Comparison of ENCODE assay signal across 8 cellular contexts in genomic region chr22:41833369-41834004, GRCh38. TPM values are rescaled to one million over a fixed set of nuclear protein-coding genes. Genes with fewer than 3 reads are reported as not detected.
DNase-seq lines count a peak whose midpoint lies in the region; ATAC-seq, FAIRE-seq and TF ChIP-seq lines count a peak whose summit lies in the region.

No MANE protein-coding gene starts in this region.

- H3K27ac ChIP-seq in BLaER1 treated with 17β-estradiol and CSF1 and Interleukin-3, amounts not matched to agents 10 nM and 100 nM, result peak overlapping the region; percentile 78 to 94 (median 91)
- H3K27ac ChIP-seq in HUES48 (ENCODE audit: low read depth, low read length) (peak overlapping the region; percentile 99), H1 (ENCODE audit: low read depth, low read length) (peak overlapping the region; percentile 88)

- TF ChIP-seq EP300 in H1 (IDR thresholded peaks at IDR 0.05; ENCODE audit: borderline replicate concordance in 1 of 2, low read depth in 2 of 2, low read length in 2 of 2), result no peak

- H3K36me3 ChIP-seq in BLaER1 treated with 17β-estradiol and CSF1 and Interleukin-3, amounts not matched to agents 10 nM and 100 nM, result peaks cover 12 to 39% (median 30%) of the 10 kb centered on the region in 11 experiments; a peak in 21 of 22 replicates
- H3K36me3 ChIP-seq in HUES48 (ENCODE audit: control insufficient read depth, insufficient read depth, low read length) (peaks cover 29% of the 10 kb centered on the region), H1 (ENCODE audit: control insufficient read depth in 2 of 4, insufficient read depth in 4 of 4, low read length in 3 of 4) (peaks cover 5 to 18% (median 14%) of the 10 kb centered on the region in 4 experiments; a peak in 7 of 8 replicates)

- H3K27ac Mint-ChIP-seq in activated CD8-positive, alpha-beta T cell treated with anti-CD3 and anti-CD28 coated beads for 36 hours, result peak overlapping the region; percentile 84
- peak overlapping the region; percentile 98 for H3K27ac Mint-ChIP-seq in mesothelial cell of epicardium
- peak overlapping the region; percentile 99 for H3K27ac Mint-ChIP-seq in stimulated activated naive B cell treated with anti-CD40 and anti-IgM and Interleukin-4, amounts not matched to agents 10 μg/mL and 1 μg/mL and 100 μg/mL, for 72 hours

- no peaks in the 10 kb centered on the region for H3K27me3 ChIP-seq in BLaER1 treated with 17β-estradiol and CSF1 and Interleukin-3, amounts not matched to agents 10 nM and 100 nM
- no peaks in the 10 kb centered on the region for H3K27me3 ChIP-seq in HUES48 (ENCODE audit: control insufficient read depth, insufficient read depth, low read length)
- H3K27me3 ChIP-seq in H1 (replicated peaks in 1 of 4; ENCODE audit: control insufficient read depth in 3 of 4, extremely low read depth in 1 of 4, insufficient read depth in 3 of 4, low read length in 3 of 4), result no peaks in the 10 kb centered on the region

- no peaks in the 10 kb centered on the region for H3K9me3 ChIP-seq in BLaER1 treated with 17β-estradiol and CSF1 and Interleukin-3, amounts not matched to agents 10 nM and 100 nM (replicated peaks in 1 of 11)
- H3K9me3 ChIP-seq in HUES48 (ENCODE audit: control insufficient read depth, insufficient read depth, low read length) (no peaks in the 10 kb centered on the region), H1 (ENCODE audit: insufficient read depth in 2 of 2, low read depth in 1 of 2, low read length in 1 of 2) (no peaks in the 10 kb centered on the region)

- peak; percentile 39 for DNase-seq in activated CD8-positive, alpha-beta T cell treated with anti-CD3 and anti-CD28 coated beads for 36 hours
- DNase-seq in H1 (ENCODE audit: low read depth in 1 of 2, low spot score in 2 of 2) (peak in 1 of 2 experiments; percentile 63), mesothelial cell of epicardium (ENCODE audit: low spot score in 2 of 2, unreplicated experiment in 2 of 2) (peak; percentile 34 to 63), NCI-H1694 treated with DMSO at 0.1 percent for 48 hours (lab: John Stamatoyannopoulos, UW) (no peak)
- peak; percentile 56 for DNase-seq in stimulated activated naive B cell treated with anti-CD40 and anti-IgM and Interleukin-4, amounts not matched to agents 10 μg/mL and 1 μg/mL and 100 μg/mL, for 72 hours

- peak overlapping the region; percentile 94 for H2BK5ac ChIP-seq in H1 (ENCODE audit: low read depth, low read length)

- peak overlapping the region; percentile 96 for H3K56ac ChIP-seq in H1 (replicated peaks; ENCODE audit: insufficient read length, low read depth, low read length)

- intact Hi-C loops in activated CD8-positive, alpha-beta T cell treated with anti-CD3 and anti-CD28 coated beads for 36 hours (cut with micrococcal nuclease), result loop anchor here (5.0 kb wide), 1 partner anchor 39 kb away; no protein-coding TSS in a partner anchor

- H2BK12ac ChIP-seq in H1 (ENCODE audit: low read depth, low read length), result peak overlapping the region; percentile 41; the same call in 1 of the 2 replicates

- CTCF ChIA-PET in activated CD8-positive, alpha-beta T cell treated with anti-CD3 and anti-CD28 coated beads for 36 hours (lab: Charles Lee), result interaction anchor here (0.8 to 8.4 kb wide), 12 partner anchors 9 to 136 kb away, joined by 3 to 38 read pairs (median 4); partner anchors contain the start of gene CCDC134
- CTCF ChIA-PET in H1 (lab: Charles Lee; ENCODE audit: partially characterized antibody), result interaction anchor here (1.2 to 6.0 kb wide), 6 partner anchors 11 to 136 kb away, joined by 3 to 27 read pairs (median 10); partner anchors contain the start of gene MEI1

- no peak overlapping the region for H2BK20ac ChIP-seq in H1 (ENCODE audit: low read length)

- POLR2A ChIA-PET in activated CD8-positive, alpha-beta T cell treated with anti-CD3 and anti-CD28 coated beads for 36 hours (lab: Charles Lee), result interaction anchor here (0.6 to 5.3 kb wide), 22 partner anchors 10 to 135 kb away, joined by 3 to 50 read pairs (median 4); partner anchors contain the start of genes MEI1 and SHISA8
- POLR2A ChIA-PET in H1 (lab: Charles Lee; ENCODE audit: partially characterized antibody), result interaction anchor here (0.6 to 8.5 kb wide), 12 partner anchors 10 to 781 kb away, joined by 3 to 85 read pairs (median 4); partner anchors contain the start of genes CCDC134, DESI1, POLDIP3 and XRCC6

- H2AFZ ChIP-seq in H1 (ENCODE audit: low read length), result no peak overlapping the region

- peaks cover 50% of the 10 kb centered on the region for H3K4me1 Mint-ChIP-seq in activated CD8-positive, alpha-beta T cell treated with anti-CD3 and anti-CD28 coated beads for 36 hours (ENCODE audit: low read depth)
- H3K4me1 Mint-ChIP-seq in mesothelial cell of epicardium, result peaks cover 26% of the 10 kb centered on the region
- H3K4me1 Mint-ChIP-seq in stimulated activated naive B cell treated with anti-CD40 and anti-IgM and Interleukin-4, amounts not matched to agents 10 μg/mL and 1 μg/mL and 100 μg/mL, for 72 hours, result peaks cover 40 to 69% of the 10 kb centered on the region in 2 donors

- H2AK5ac ChIP-seq in H1 (ENCODE audit: low read depth, low read length), result no peak overlapping the region

- peak overlapping the region; percentile 92 for H3K4me3 Mint-ChIP-seq in activated CD8-positive, alpha-beta T cell treated with anti-CD3 and anti-CD28 coated beads for 36 hours
- H3K4me3 Mint-ChIP-seq in mesothelial cell of epicardium, result peak overlapping the region; percentile 95
- peak overlapping the region; percentile 99 for H3K4me3 Mint-ChIP-seq in stimulated activated naive B cell treated with anti-CD40 and anti-IgM and Interleukin-4, amounts not matched to agents 10 μg/mL and 1 μg/mL and 100 μg/mL, for 72 hours

- peak overlapping the region; percentile 89 for H4K91ac ChIP-seq in H1 (replicated peaks; ENCODE audit: insufficient read length, low read length)

- peaks cover 63% of the 10 kb centered on the region for H3K36me3 Mint-ChIP-seq in activated CD8-positive, alpha-beta T cell treated with anti-CD3 and anti-CD28 coated beads for 36 hours (ENCODE audit: low read depth)
- H3K36me3 Mint-ChIP-seq in mesothelial cell of epicardium, result peaks cover 16% of the 10 kb centered on the region
- H3K36me3 Mint-ChIP-seq in stimulated activated naive B cell treated with anti-CD40 and anti-IgM and Interleukin-4, amounts not matched to agents 10 μg/mL and 1 μg/mL and 100 μg/mL, for 72 hours, result peaks cover 43 to 62% of the 10 kb centered on the region in 2 donors

- H3K79me1 ChIP-seq in H1 (ENCODE audit: low read depth, low read length), result peaks cover 7% of the 10 kb centered on the region; the same call in 1 of the 2 replicates

- H2BK120ac ChIP-seq in H1 (replicated peaks; ENCODE audit: low read depth, low read length), result no peak overlapping the region

- no peak for FAIRE-seq in H1 (lab: Jason Lieb, UNC)

- no peak for TF ChIP-seq RAD21 in H1 (IDR thresholded peaks at IDR 0.05 in 1 of 2, conservative IDR thresholded peaks at IDR 0.05 in 1 of 2; ENCODE audit: low read depth in 2 of 2, low read length in 2 of 2)

- TF ChIP-seq CTCF in activated CD8-positive, alpha-beta T cell treated with anti-CD3 and anti-CD28 coated beads for 36 hours (IDR thresholded peaks at IDR 0.05), result no peak
- TF ChIP-seq CTCF in H1 (IDR thresholded peaks at IDR 0.05; ENCODE audit: control extremely low read depth in 1 of 3, insufficient read depth in 1 of 3, low read depth in 1 of 3, low read length in 3 of 3) (no peak), mesothelial cell of epicardium (IDR thresholded peaks at IDR 0.05; ENCODE audit: unreplicated experiment) (no peak)

- peak overlapping the region; percentile 87 for H4K5ac ChIP-seq in H1 (ENCODE audit: insufficient read length, low read depth, low read length)

- peak overlapping the region; percentile 97; the same call in 1 of the 2 replicates for H4K8ac ChIP-seq in H1 (ENCODE audit: extremely low read depth, insufficient read depth, low read length)

- H4K20me1 ChIP-seq in BLaER1 treated with 17β-estradiol and CSF1 and Interleukin-3, amounts not matched to agents 10 nM and 100 nM, result peaks cover 18 to 48% (median 42%) of the 10 kb centered on the region in 11 experiments; a peak in 19 of 22 replicates
- peaks cover 0 to 5% of the 10 kb centered on the region in 2 experiments for H4K20me1 ChIP-seq in H1 (replicated peaks in 1 of 2; ENCODE audit: control insufficient read depth in 1 of 2, insufficient read depth in 2 of 2, low read length in 2 of 2)

- no peak overlapping the region for H3K14ac ChIP-seq in H1 (ENCODE audit: insufficient read length)

- H3K23ac ChIP-seq in H1 (ENCODE audit: insufficient read length), result no peak overlapping the region

- peaks cover 5% of the 10 kb centered on the region for H3K23me2 ChIP-seq in H1 (ENCODE audit: low read depth, low read length)

- peak overlapping the region; percentile 85 for H3K18ac ChIP-seq in H1 (ENCODE audit: extremely low read depth, low read length)

- H2BK15ac ChIP-seq in H1 (ENCODE audit: low read length), result no peak overlapping the region

- H3K9ac ChIP-seq in BLaER1 treated with 17β-estradiol and CSF1 and Interleukin-3, amounts not matched to agents 10 nM and 100 nM, result peak overlapping the region; percentile 90 to 97 (median 94)
- peak overlapping the region; percentile 82 for H3K9ac ChIP-seq in HUES48 (ENCODE audit: low read depth, low read length)
- peak overlapping the region; percentile 76 to 97 (median 84) for H3K9ac ChIP-seq in H1 (replicated peaks in 1 of 4; ENCODE audit: extremely low read depth in 1 of 4, low read depth in 3 of 4, low read length in 3 of 4)

- peak; percentile 14 for ATAC-seq in GM19397 (IDR thresholded peaks at IDR 0.05; ENCODE audit: unreplicated experiment)
- peak; percentile 15 for ATAC-seq in activated CD8-positive, alpha-beta T cell treated with anti-CD3 and anti-CD28 coated beads for 36 hours
- peak; percentile 13 to 14 for ATAC-seq in stimulated activated naive B cell treated with anti-CD40 and anti-IgM and Interleukin-4, amounts not matched to agents 10 μg/mL and 1 μg/mL and 100 μg/mL, for 72 hours (replicated peaks)

- no peaks in the 10 kb centered on the region for H3K9me3 Mint-ChIP-seq in activated CD8-positive, alpha-beta T cell treated with anti-CD3 and anti-CD28 coated beads for 36 hours
- H3K9me3 Mint-ChIP-seq in mesothelial cell of epicardium, result no peaks in the 10 kb centered on the region
- no peaks in the 10 kb centered on the region for H3K9me3 Mint-ChIP-seq in stimulated activated naive B cell treated with anti-CD40 and anti-IgM and Interleukin-4, amounts not matched to agents 10 μg/mL and 1 μg/mL and 100 μg/mL, for 72 hours

- H3K4me3 ChIP-seq in BLaER1 treated with 17β-estradiol and CSF1 and Interleukin-3, amounts not matched to agents 10 nM and 100 nM, result peak overlapping the region; percentile 70 to 96 (median 90)
- H3K4me3 ChIP-seq in HUES48 (ENCODE audit: low read depth, low read length) (peak overlapping the region; percentile 84), H1 (ENCODE audit: extremely low read depth in 1 of 4, insufficient read depth in 2 of 4, low read depth in 3 of 4, low read length in 4 of 4) (peak overlapping the region; percentile 76 to 87 (median 85))

- WGBS in H1 (ENCODE audit: extremely low coverage in 1 of 2, insufficient coverage in 1 of 2, insufficient read length in 1 of 2, insufficient replicate concordance in 2 of 2, low coverage in 1 of 2, low lambda C conversion rate in 2 of 2, missing lambda C conversion rate in 1 of 2), 2 experiments, result 1% methylated on average over 46 of the region's 86 CpGs; no CpG with 5 or more reads in 1 of the 2 experiments

- peak overlapping the region; percentile 53 for H3K4ac ChIP-seq in H1 (replicated peaks; ENCODE audit: insufficient read length, low read depth, low read length)

- peak overlapping the region; percentile 77 to 93 (median 87) for H3K4me2 ChIP-seq in BLaER1 treated with 17β-estradiol and CSF1 and Interleukin-3, amounts not matched to agents 10 nM and 100 nM
- H3K4me2 ChIP-seq in H1 (ENCODE audit: insufficient read depth in 1 of 2, low read depth in 2 of 2, low read length in 2 of 2), result peak overlapping the region; percentile 75 to 78

- H3K79me2 ChIP-seq in H1 (ENCODE audit: control insufficient read depth in 1 of 2, insufficient read depth in 2 of 2, low read length in 2 of 2), result peaks cover 25 to 46% of the 10 kb centered on the region in 2 experiments

- H3K27me3 Mint-ChIP-seq in activated CD8-positive, alpha-beta T cell treated with anti-CD3 and anti-CD28 coated beads for 36 hours, result no peaks in the 10 kb centered on the region
- no peaks in the 10 kb centered on the region for H3K27me3 Mint-ChIP-seq in mesothelial cell of epicardium (ENCODE audit: low read depth)
- H3K27me3 Mint-ChIP-seq in stimulated activated naive B cell treated with anti-CD40 and anti-IgM and Interleukin-4, amounts not matched to agents 10 μg/mL and 1 μg/mL and 100 μg/mL, for 72 hours, result no peaks in the 10 kb centered on the region

- TF ChIP-seq POLR2A in H1 (IDR thresholded peaks at IDR 0.05; ENCODE audit: control extremely low read depth in 1 of 2, low read depth in 2 of 2, low read length in 2 of 2), result no peak

- peaks cover 42 to 65% (median 56%) of the 10 kb centered on the region in 10 experiments for H3K4me1 ChIP-seq in BLaER1 treated with 17β-estradiol and CSF1 and Interleukin-3, amounts not matched to agents 10 nM and 100 nM
- peaks cover 11% of the 10 kb centered on the region; the same call in 1 of the 2 replicates for H3K4me1 ChIP-seq in HUES48 (ENCODE audit: control insufficient read depth, insufficient read depth, low read length)
- H3K4me1 ChIP-seq in H1 (replicated peaks in 1 of 4; ENCODE audit: control insufficient read depth in 3 of 4, insufficient read depth in 4 of 4, low read length in 3 of 4), result peaks cover 0 to 5% (median 1%) of the 10 kb centered on the region in 4 experiments; a peak in 3 of 7 replicates

RNA-seq across cellular contexts. Expression of gene SREBF2, which starts 0.6 kb away (rescaled TPM):
- 10 to 100 TPM; 87.1 to 92.9 TPM for total RNA-seq in activated CD8-positive, alpha-beta T cell treated with anti-CD3 and anti-CD28 coated beads for 36 hours
- 144 TPM in 2 replicates for total RNA-seq in H1 (2021; fragmentation: NEBNext Ultra II Directional; extraction: Animal tissue kit (Norgen Biotek cat#: 25700))
- polyA plus RNA-seq in H1 (2011; rRNA removed), result 125 and 183 TPM in 2 replicates
- polyA plus RNA-seq in H1 (2011; cell fraction: cytosol; rRNA removed), result 138 TPM
- 287 TPM for polyA plus RNA-seq in H1 (2011; cell fraction: nucleus; rRNA removed)
- polyA plus RNA-seq in H1 (2012, experiment 1 of 2), result 122 to 145 TPM (median 141 TPM) in 4 replicates
- 112 TPM for polyA plus RNA-seq in H1 (2012, experiment 2 of 2)
- 141 TPM for polyA plus RNA-seq in H1 (2013, experiment 1 of 2)
- 161 TPM for polyA plus RNA-seq in H1 (2013, experiment 2 of 2)
- polyA minus RNA-seq in H1 (2011; rRNA and poly(A)+ RNA removed), result 167 and 170 TPM in 2 replicates
- 123 TPM for polyA minus RNA-seq in H1 (2011; cell fraction: cytosol; rRNA and poly(A)+ RNA removed)
- 113 TPM for polyA minus RNA-seq in H1 (2011; cell fraction: nucleus; rRNA and poly(A)+ RNA removed)
- 127 to 130 TPM (median 129 TPM) in 3 replicates for total RNA-seq in mesothelial cell of epicardium

RNA-seq across cellular contexts. Expression of gene CCDC134, which starts 33.0 kb away (rescaled TPM):
- 10 to 100 TPM; 15.2 to 15.9 TPM for total RNA-seq in activated CD8-positive, alpha-beta T cell treated with anti-CD3 and anti-CD28 coated beads for 36 hours
- total RNA-seq in H1 (2021; fragmentation: NEBNext Ultra II Directional; extraction: Animal tissue kit (Norgen Biotek cat#: 25700)), result 20.0 and 21.4 TPM in 2 replicates
- 7.7 and 10.3 TPM in 2 replicates for polyA plus RNA-seq in H1 (2011; rRNA removed)
- 7.0 TPM for polyA plus RNA-seq in H1 (2011; cell fraction: cytosol; rRNA removed)
- 10.7 TPM for polyA plus RNA-seq in H1 (2011; cell fraction: nucleus; rRNA removed)
- 5.8 to 7.4 TPM (median 7.1 TPM) in 4 replicates for polyA plus RNA-seq in H1 (2012, experiment 1 of 2)
- polyA plus RNA-seq in H1 (2012, experiment 2 of 2), result 6.0 TPM
- 16.1 TPM for polyA plus RNA-seq in H1 (2013, experiment 1 of 2)
- 17.3 TPM for polyA plus RNA-seq in H1 (2013, experiment 2 of 2)
- 40.9 and 42.1 TPM in 2 replicates for polyA minus RNA-seq in H1 (2011; rRNA and poly(A)+ RNA removed)
- 16.9 TPM for polyA minus RNA-seq in H1 (2011; cell fraction: cytosol; rRNA and poly(A)+ RNA removed)
- 13.3 TPM for polyA minus RNA-seq in H1 (2011; cell fraction: nucleus; rRNA and poly(A)+ RNA removed)
- 16.9 to 19.1 TPM (median 18.4 TPM) in 3 replicates for total RNA-seq in mesothelial cell of epicardium
